In genomic region chr5:66814146-66814991, GRCh38 we compare ENCODE assay signal across 8 cellular contexts.
A peak's percentile ranks its signal among the peaks of the same experiment; 100 is the strongest.
DNase-seq lines count a peak whose midpoint lies in the region; ATAC-seq and TF ChIP-seq lines count a peak whose summit lies in the region.

No MANE protein-coding gene starts in this region.

- H3K27me3 ChIP-seq in parathyroid adenoma (ENCODE audit: control insufficient read depth, insufficient read depth, low read length), result no peaks in the 10 kb centered on the region

- no peak overlapping the region for H3K9ac ChIP-seq in parathyroid adenoma

- no peaks in the 10 kb centered on the region for H3K36me3 ChIP-seq in parathyroid adenoma (ENCODE audit: control insufficient read depth, insufficient read depth, low read length)

- peaks cover 27% of the 10 kb centered on the region for H3K4me1 ChIP-seq in parathyroid adenoma

- H3K4me3 ChIP-seq in fibroblast of villous mesenchyme (ENCODE audit: low read depth, low read length) (no peak overlapping the region), parathyroid adenoma (ENCODE audit: low read depth, low read length) (peak overlapping the region; percentile 27)

- TF ChIP-seq CTCF in fibroblast of villous mesenchyme (IDR thresholded peaks at IDR 0.05; ENCODE audit: insufficient read depth, low read depth, low read length) (peak; percentile 74), parathyroid adenoma (IDR thresholded peaks at IDR 0.05) (peak; percentile 88)

- H3K79me2 ChIP-seq in parathyroid adenoma, result no peaks in the 10 kb centered on the region

- peak; percentile 64 for ATAC-seq in GM21528 (IDR thresholded peaks at IDR 0.05; ENCODE audit: low FRiP score, unreplicated experiment)

- H3K27ac ChIP-seq in parathyroid adenoma, result peak overlapping the region; percentile 80

- H2AFZ ChIP-seq in parathyroid adenoma, result peak overlapping the region; percentile 65

- H3K4me2 ChIP-seq in parathyroid adenoma (ENCODE audit: low read length), result peak overlapping the region; percentile 48

- peak; percentile 21 to 65 (median 59) for DNase-seq in NCI-H1417 (lab: John Stamatoyannopoulos, UW)
- no peak for DNase-seq in NCI-H1417 treated with DMSO at 0.1 percent for 48 hours (lab: John Stamatoyannopoulos, UW)
- peak; percentile 26 for DNase-seq in NCI-H2029 (lab: John Stamatoyannopoulos, UW)
- DNase-seq in activated CD4-positive, alpha-beta T cell treated with anti-CD3 and anti-CD28 coated beads, Interleukin-2, amount 50 U/mL, for 48 hours, result peak; percentile 38 to 57
- DNase-seq in fibroblast of villous mesenchyme (ENCODE audit: low read depth), result peak; percentile 51
- no peak for DNase-seq in NCI-H526 treated with DMSO at 0.1 percent for 48 hours (lab: John Stamatoyannopoulos, UW)

- H3K9me3 ChIP-seq in parathyroid adenoma (ENCODE audit: control insufficient read depth, low read length), result no peaks in the 10 kb centered on the region

Comparison
In these comparisons a context has a peak if more than half of its experiments do, and no peak if none do; other contexts are left out.
1. DNase-seq: peak in NCI-H1417 (3 of 3), NCI-H2029 (single experiment), activated CD4-positive, alpha-beta T cell treated with anti-CD3 and anti-CD28 coated beads, Interleukin-2, amount 50 U/mL, for 48 hours (2 of 2) and fibroblast of villous mesenchyme (single experiment); none in NCI-H1417 treated with DMSO at 0.1 percent for 48 hours (single experiment) and NCI-H526 treated with DMSO at 0.1 percent for 48 hours (single experiment).